8 cellular contexts compared by ENCODE assay signal in genomic region chr15:50425678-50426246, GRCh38. TPM values are rescaled to one million over a fixed set of nuclear protein-coding genes. Genes with fewer than 3 reads are reported as not detected.
A peak's percentile ranks its signal among the peaks of the same experiment; 100 is the strongest.
DNase-seq lines count a peak whose midpoint lies in the region; ATAC-seq and TF ChIP-seq lines count a peak whose summit lies in the region.
"Not testable (repeated sequence)": the region's sequence is repeated elsewhere in the genome, so short reads cannot be mapped to it uniquely, and the experiment has no call there.

No MANE protein-coding gene starts in this region.

- intact Hi-C loops in CD4-positive, alpha-beta T cell (cut with DNase I, micrococcal nuclease), result loop anchor here in 1 of 2 experiments (2.0 to 10.0 kb wide), 6 partner anchors 259 to 1551 kb away; partner anchors contain the start of genes AP4E1, DTWD1, EID1 and FAM227B

- peak overlapping the region; percentile 93 for H3K4me2 ChIP-seq in neural cell (ENCODE audit: low read length)

- CTCF ChIA-PET in CD4-positive, alpha-beta T cell (lab: Charles Lee), result not testable (repeated sequence)

- not testable (repeated sequence) for H3K36me3 ChIP-seq in endocrine pancreas (ENCODE audit: control insufficient read depth, insufficient read depth, low read length); neural cell (ENCODE audit: insufficient read depth, low read length); subcutaneous abdominal adipose tissue (ENCODE audit: control insufficient read depth in 5 of 5, insufficient read depth in 5 of 5, low read length in 5 of 5)

- peak overlapping the region; percentile 93 for H3K27ac Mint-ChIP-seq in CD4-positive, alpha-beta T cell
- H3K27ac Mint-ChIP-seq in IgD-negative memory B cell (peak overlapping the region in 2 of 3 donors; percentile 58 to 97), T-helper 17 cell (peak overlapping the region; percentile 98), immature natural killer cell (peak overlapping the region in 5 of 6 donors; percentile 65 to 100 (median 97))
- H3K27ac Mint-ChIP-seq in activated naive CD8-positive, alpha-beta T cell treated with anti-CD3 and anti-CD28 coated beads, Interleukin-2, amount 10 ng/mL, durations not matched to agents 7 days and 5 days, result not testable (repeated sequence)

- H3K36me3 Mint-ChIP-seq in CD4-positive, alpha-beta T cell (ENCODE audit: low read depth), result peaks cover 30% of the 10 kb centered on the region
- H3K36me3 Mint-ChIP-seq in IgD-negative memory B cell; T-helper 17 cell (ENCODE audit: low read depth); activated naive CD8-positive, alpha-beta T cell treated with anti-CD3 and anti-CD28 coated beads, Interleukin-2, amount 10 ng/mL, durations not matched to agents 7 days and 5 days; immature natural killer cell: not testable (repeated sequence)

- not testable (repeated sequence) for H2AFZ ChIP-seq in neural cell (ENCODE audit: low read depth, low read length)

- H3K9ac ChIP-seq in endocrine pancreas (ENCODE audit: control insufficient read depth, insufficient read depth, low read length), result not testable (repeated sequence)
- H3K9ac ChIP-seq in neural cell (ENCODE audit: low read length), result peak overlapping the region; percentile 82
- H3K9ac ChIP-seq in subcutaneous abdominal adipose tissue (ENCODE audit: low read length in 5 of 5), result peak overlapping the region in 1 of 5 donors; percentile 96

- not testable (repeated sequence) for H3F3A ChIP-seq in neural cell (ENCODE audit: insufficient read depth, low read length, poor library complexity, severe bottlenecking)

- POLR2A ChIA-PET in CD4-positive, alpha-beta T cell (lab: Charles Lee), result interaction anchor here (1.1 kb wide), 1 partner anchor 72 kb away, joined by 3 read pairs; no protein-coding TSS in a partner anchor
- POLR2A ChIA-PET in activated naive CD8-positive, alpha-beta T cell treated with anti-CD3 and anti-CD28 coated beads, Interleukin-2, amount 10 ng/mL, durations not matched to agents 7 days and 5 days (lab: Charles Lee), result not testable (repeated sequence)

- H3K27me3 ChIP-seq in CD4-positive, alpha-beta T cell (ENCODE audit: control insufficient read depth, insufficient read depth, low read length); endocrine pancreas (ENCODE audit: control insufficient read depth, insufficient read depth, low read length); neural cell (ENCODE audit: insufficient read depth, low read depth, low read length); subcutaneous abdominal adipose tissue (ENCODE audit: control insufficient read depth in 5 of 5, insufficient read depth in 4 of 5, low read length in 5 of 5): not testable (repeated sequence)

- not testable (repeated sequence) for H3K4me1 ChIP-seq in endocrine pancreas (ENCODE audit: control insufficient read depth, insufficient read depth, low read length)
- peaks cover 2 to 25% (median 21%) of the 10 kb centered on the region in 5 donors for H3K4me1 ChIP-seq in subcutaneous abdominal adipose tissue (ENCODE audit: control insufficient read depth in 5 of 5, insufficient read depth in 5 of 5, low read length in 5 of 5)

- peak overlapping the region; percentile 91 for H3K4me3 ChIP-seq in endocrine pancreas (ENCODE audit: control insufficient read depth, insufficient read depth, low read length)
- peak overlapping the region; percentile 70 for H3K4me3 ChIP-seq in neural cell (ENCODE audit: low read length)
- H3K4me3 ChIP-seq in subcutaneous abdominal adipose tissue (ENCODE audit: low read depth in 1 of 5, low read length in 5 of 5), result peak overlapping the region in 3 of 5 donors; percentile 93 to 100 (median 95)

- not testable (repeated sequence) for H3K27ac ChIP-seq in CD4-positive, alpha-beta T cell (ENCODE audit: low read depth, low read length); neural cell (ENCODE audit: low read length); subcutaneous abdominal adipose tissue (ENCODE audit: low read depth, low read length)

- not testable (repeated sequence) for H3K9me3 Mint-ChIP-seq in CD4-positive, alpha-beta T cell; IgD-negative memory B cell; activated naive CD8-positive, alpha-beta T cell treated with anti-CD3 and anti-CD28 coated beads, Interleukin-2, amount 10 ng/mL, durations not matched to agents 7 days and 5 days; immature natural killer cell

- TF ChIP-seq CTCF in CD4-positive, alpha-beta T cell (IDR thresholded peaks at IDR 0.05); neural cell (IDR thresholded peaks at IDR 0.05; ENCODE audit: poor library complexity, severe bottlenecking): not testable (repeated sequence)

- H3K9me2 ChIP-seq in neural cell (ENCODE audit: insufficient read depth, low read length), result not testable (repeated sequence)

- not testable (repeated sequence) for H4K20me1 ChIP-seq in neural cell (ENCODE audit: insufficient read depth)

- H3K4me1 Mint-ChIP-seq in CD4-positive, alpha-beta T cell (ENCODE audit: low read depth), result peaks cover 56% of the 10 kb centered on the region
- peaks cover 24 to 26% (median 24%) of the 10 kb centered on the region in 3 donors for H3K4me1 Mint-ChIP-seq in IgD-negative memory B cell
- H3K4me1 Mint-ChIP-seq in T-helper 17 cell, result peaks cover 25% of the 10 kb centered on the region
- H3K4me1 Mint-ChIP-seq in activated naive CD8-positive, alpha-beta T cell treated with anti-CD3 and anti-CD28 coated beads, Interleukin-2, amount 10 ng/mL, durations not matched to agents 7 days and 5 days, result peaks cover 24% of the 10 kb centered on the region
- peaks cover 51 to 64% of the 10 kb centered on the region in 2 donors for H3K4me1 Mint-ChIP-seq in immature natural killer cell

- not testable (repeated sequence) for H3K9me3 ChIP-seq in CD4-positive, alpha-beta T cell (ENCODE audit: control insufficient read depth, low read length); T-helper 17 cell (ENCODE audit: control insufficient read depth, low read length, poor library complexity, severe bottlenecking); endocrine pancreas (ENCODE audit: control insufficient read depth, low read length); neural cell (ENCODE audit: low read length); subcutaneous abdominal adipose tissue (ENCODE audit: control insufficient read depth in 5 of 5, low read length in 5 of 5)

- TF ChIP-seq EP300 in neural cell (conservative IDR thresholded peaks at IDR 0.05; ENCODE audit: poor library complexity, severe bottlenecking), result not testable (repeated sequence)

- not testable (repeated sequence) for DNase-seq in CD4-positive, alpha-beta T cell; T-helper 17 cell; activated naive CD8-positive, alpha-beta T cell treated with anti-CD3 and anti-CD28 coated beads, Interleukin-2, amount 10 ng/mL, durations not matched to agents 7 days and 5 days; immature natural killer cell

- H3K79me2 ChIP-seq in neural cell (replicated peaks; ENCODE audit: insufficient read depth, low read length), result peaks cover 59% of the 10 kb centered on the region

- ATAC-seq in CD4-positive, alpha-beta T cell (ENCODE audit: poor library complexity); T-helper 17 cell; activated naive CD8-positive, alpha-beta T cell treated with anti-CD3 and anti-CD28 coated beads, Interleukin-2, amount 10 ng/mL, durations not matched to agents 7 days and 5 days (ENCODE audit: low read depth): not testable (repeated sequence)

- peak overlapping the region; percentile 97 for H3K4me3 Mint-ChIP-seq in CD4-positive, alpha-beta T cell
- H3K4me3 Mint-ChIP-seq in IgD-negative memory B cell (peak overlapping the region; percentile 97 to 99 (median 98)), T-helper 17 cell (peak overlapping the region; percentile 99), immature natural killer cell (peak overlapping the region; percentile 94 to 100 (median 97))
- peak overlapping the region; percentile 100 for H3K4me3 Mint-ChIP-seq in activated naive CD8-positive, alpha-beta T cell treated with anti-CD3 and anti-CD28 coated beads, Interleukin-2, amount 10 ng/mL, durations not matched to agents 7 days and 5 days

- TF ChIP-seq RAD21 in neural cell (conservative IDR thresholded peaks at IDR 0.05), result not testable (repeated sequence)

- not testable (repeated sequence) for H3K27me3 Mint-ChIP-seq in CD4-positive, alpha-beta T cell; IgD-negative memory B cell; T-helper 17 cell; activated naive CD8-positive, alpha-beta T cell treated with anti-CD3 and anti-CD28 coated beads, Interleukin-2, amount 10 ng/mL, durations not matched to agents 7 days and 5 days
- H3K27me3 Mint-ChIP-seq in immature natural killer cell (ENCODE audit: low read depth in 3 of 3), result peaks cover 3 to 12% (median 10%) of the 10 kb centered on the region in 3 donors

RNA-seq across cellular contexts. Expression of gene USP8, which starts 1.6 kb away (rescaled TPM):
- 10 to 100 TPM; 48.9 to 50.0 TPM for total RNA-seq in CD4-positive, alpha-beta T cell
- polyA plus RNA-seq in IgD-negative memory B cell, result 60.9 TPM
- total RNA-seq in T-helper 17 cell, result 10 to 100 TPM; 43.4 to 62.8 TPM
- 10 to 100 TPM; 58.0 to 59.4 TPM for total RNA-seq in activated naive CD8-positive, alpha-beta T cell treated with anti-CD3 and anti-CD28 coated beads, Interleukin-2, amount 10 ng/mL, durations not matched to agents 7 days and 5 days
- polyA plus RNA-seq in immature natural killer cell, result 10 to 100 TPM; 18.0 to 52.8 (median 26.8) TPM
- polyA plus RNA-seq in neural cell, result 30.3 and 31.8 TPM in 2 replicates
- polyA minus RNA-seq in neural cell, result 40.7 and 54.8 TPM in 2 replicates
